12 cellular contexts compared by ENCODE assay signal in genomic region chr2:2291500-2292260, GRCh38. TPM values are rescaled to one million over a fixed set of nuclear protein-coding genes. Genes with fewer than 3 reads are reported as not detected.
A peak's percentile ranks its signal among the peaks of the same experiment; 100 is the strongest.
DNase-seq lines count a peak whose midpoint lies in the region; ATAC-seq and TF ChIP-seq lines count a peak whose summit lies in the region.
"Had no signal": no experiment of that assay in that cellular context is flagged by ENCODE, and none has a peak within 500 bp of the region (broad histone marks: within the 10 kb centered on the region; RNA-seq: fewer than 3 reads in every experiment).

No MANE protein-coding gene starts in this region.

- H3K9me3 ChIP-seq in right atrium auricular region (no peaks in the 10 kb centered on the region), RWPE2 (ENCODE audit: severe bottlenecking) (no peaks in the 10 kb centered on the region), MM.1S (replicated peaks; ENCODE audit: insufficient read depth, low read length) (no peaks in the 10 kb centered on the region)
- H3K9me3 ChIP-seq: gastrocnemius medialis had no signal

- no peak overlapping the region for H2AFZ ChIP-seq in MM.1S (ENCODE audit: low read length)

- no peak overlapping the region for H3K27ac ChIP-seq in right atrium auricular region
- no peak overlapping the region for H3K27ac ChIP-seq in RWPE2 (ENCODE audit: poor library complexity, severe bottlenecking)
- H3K27ac ChIP-seq in MM.1S (ENCODE audit: low read length): no peak overlapping the region
- H3K27ac ChIP-seq: gastrocnemius medialis had no signal

- no peaks in the 10 kb centered on the region for H3K9me2 ChIP-seq in MM.1S (replicated peaks; ENCODE audit: insufficient read depth, low read length)

- H3K79me2 ChIP-seq in MM.1S (ENCODE audit: low read length): no peaks in the 10 kb centered on the region

- peak; percentile 89 for ATAC-seq in Right ventricle myocardium superior (ENCODE audit: poor library complexity)
- peak; percentile 58; the same call in 1 of the 3 replicates for ATAC-seq in RWPE2 (ENCODE audit: low read depth)
- ATAC-seq in GM19035 (IDR thresholded peaks at IDR 0.05; ENCODE audit: unreplicated experiment): no peak
- ATAC-seq: gastrocnemius medialis had no signal

- H4K20me1 ChIP-seq in MM.1S (ENCODE audit: insufficient read depth, low read length): no peaks in the 10 kb centered on the region

- H3K27me3 ChIP-seq in right atrium auricular region (no peaks in the 10 kb centered on the region), RWPE2 (ENCODE audit: insufficient read depth, poor library complexity, severe bottlenecking) (peaks cover 4% of the 10 kb centered on the region), MM.1S (replicated peaks; ENCODE audit: insufficient read depth, low read length) (no peaks in the 10 kb centered on the region)

- H3F3A ChIP-seq in MM.1S (ENCODE audit: insufficient read depth, low read length): no peaks in the 10 kb centered on the region

- H3K9ac ChIP-seq in MM.1S (ENCODE audit: low read length): no peak overlapping the region

- H3K4me1 ChIP-seq in right atrium auricular region (no peaks in the 10 kb centered on the region), RWPE2 (ENCODE audit: insufficient read depth, poor library complexity, severe bottlenecking) (no peaks in the 10 kb centered on the region), MM.1S (ENCODE audit: low read length) (no peaks in the 10 kb centered on the region)
- H3K4me1 ChIP-seq: gastrocnemius medialis had no signal

- H3K4me2 ChIP-seq in MM.1S (ENCODE audit: low read depth, low read length): no peak overlapping the region

- DNase-seq in Right ventricle myocardium superior (no peak), right atrium auricular region (ENCODE audit: low spot score) (no peak), RWPE2 (ENCODE audit: low spot score) (no peak), iPS DF 19.7 (ENCODE audit: low read depth, low spot score) (peak; percentile 33), SIG-M5 treated with dmso at 0.1 percent for 504 hours (lab: John Stamatoyannopoulos, UW; ENCODE audit: unreplicated experiment) (no peak), foreskin melanocyte (no peak), MM.1S (no peak)
- DNase-seq: activated T-cell treated with anti-CD3 and anti-CD28 coated beads for 4 hours, gastrocnemius medialis, GOT3, small intestine had no signal

- H3K4me3 ChIP-seq in right atrium auricular region (no peak overlapping the region), RWPE2 (ENCODE audit: severe bottlenecking) (no peak overlapping the region), MM.1S (ENCODE audit: low read length) (no peak overlapping the region)
- H3K4me3 ChIP-seq: gastrocnemius medialis had no signal

- H3K36me3 ChIP-seq in right atrium auricular region: no peaks in the 10 kb centered on the region
- H3K36me3 ChIP-seq in RWPE2 (ENCODE audit: low read depth): no peaks in the 10 kb centered on the region
- no peaks in the 10 kb centered on the region for H3K36me3 ChIP-seq in MM.1S (replicated peaks; ENCODE audit: insufficient read depth, low read length)
- H3K36me3 ChIP-seq: gastrocnemius medialis had no signal

- TF ChIP-seq CTCF in right atrium auricular region (IDR thresholded peaks at IDR 0.05) (peak in 1 of 2 donors; percentile 75), RWPE2 (IDR thresholded peaks at IDR 0.05; ENCODE audit: poor library complexity, severe bottlenecking) (peak; percentile 21), MM.1S (IDR thresholded peaks at IDR 0.05; ENCODE audit: low read length) (no peak)

- intact Hi-C loops in Right ventricle myocardium superior (cut with DNase I): loop anchor here (5.0 to 10.0 kb wide), 2 partner anchors 169 to 397 kb away; no protein-coding TSS in a partner anchor

RNA-seq across cellular contexts. Expression of gene MYT1L, which starts 39.4 kb away (rescaled TPM):
- total RNA-seq in Right ventricle myocardium superior: not detected
- total RNA-seq in right atrium auricular region: not detected
- total RNA-seq: gastrocnemius medialis had no signal
